Comparison of ENCODE assay signal across 8 cellular contexts in genomic region chr9:120926397-120926928, GRCh38. TPM values are rescaled to one million over a fixed set of nuclear protein-coding genes. Genes with fewer than 3 reads are reported as not detected.
DNase-seq lines count a peak whose midpoint lies in the region; ATAC-seq and TF ChIP-seq lines count a peak whose summit lies in the region.

A gene with protein sequence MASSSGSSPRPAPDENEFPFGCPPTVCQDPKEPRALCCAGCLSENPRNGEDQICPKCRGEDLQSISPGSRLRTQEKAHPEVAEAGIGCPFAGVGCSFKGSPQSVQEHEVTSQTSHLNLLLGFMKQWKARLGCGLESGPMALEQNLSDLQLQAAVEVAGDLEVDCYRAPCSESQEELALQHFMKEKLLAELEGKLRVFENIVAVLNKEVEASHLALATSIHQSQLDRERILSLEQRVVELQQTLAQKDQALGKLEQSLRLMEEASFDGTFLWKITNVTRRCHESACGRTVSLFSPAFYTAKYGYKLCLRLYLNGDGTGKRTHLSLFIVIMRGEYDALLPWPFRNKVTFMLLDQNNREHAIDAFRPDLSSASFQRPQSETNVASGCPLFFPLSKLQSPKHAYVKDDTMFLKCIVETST (minus strand): TSS chr9:120926796. CDS start chr9:120926075, 721 bp downstream.

- peaks cover 73% of the 10 kb centered on the region for H3K4me1 Mint-ChIP-seq in activated naive CD4-positive, alpha-beta T cell treated with anti-CD3 and anti-CD28 coated beads for 36 hours (ENCODE audit: low read depth)

- no peaks in the 10 kb centered on the region for H3K9me3 Mint-ChIP-seq in activated naive CD4-positive, alpha-beta T cell treated with anti-CD3 and anti-CD28 coated beads for 36 hours

- H3K4me1 ChIP-seq in lung (ENCODE audit: control insufficient read depth in 2 of 2, insufficient read depth in 2 of 2, low read length in 2 of 2), result peaks cover 0 to 8% of the 10 kb centered on the region in 2 donors

- no peaks in the 10 kb centered on the region for H3K27me3 ChIP-seq in WERI-Rb-1 (ENCODE audit: insufficient read depth, low read depth, severe bottlenecking)
- H3K27me3 ChIP-seq in lung (ENCODE audit: control insufficient read depth, insufficient read depth), result no peaks in the 10 kb centered on the region

- peak; percentile 14 for ATAC-seq in HG03196 (IDR thresholded peaks at IDR 0.05; ENCODE audit: unreplicated experiment)
- no peak for ATAC-seq in lung (ENCODE audit: insufficient read depth, low FRiP score)

- peak within 1 kb of the TSS; percentile 27 for H3K27ac ChIP-seq in WERI-Rb-1
- H3K27ac ChIP-seq in lung (ENCODE audit: low read depth in 1 of 2, low read length in 1 of 2), result peak within 1 kb of the TSS; percentile 24 to 66

- H3K27me3 Mint-ChIP-seq in activated naive CD4-positive, alpha-beta T cell treated with anti-CD3 and anti-CD28 coated beads for 36 hours (ENCODE audit: low read depth), result no peaks in the 10 kb centered on the region

- peak within 1 kb of the TSS; percentile 98 for H3K27ac Mint-ChIP-seq in activated naive CD4-positive, alpha-beta T cell treated with anti-CD3 and anti-CD28 coated beads for 36 hours

- H3K4me3 ChIP-seq in WERI-Rb-1 (ENCODE audit: low read depth, low read length) (no peak within 1 kb of the TSS), lung (no peak within 1 kb of the TSS)

- H3K36me3 Mint-ChIP-seq in activated naive CD4-positive, alpha-beta T cell treated with anti-CD3 and anti-CD28 coated beads for 36 hours (ENCODE audit: low read depth), result peaks cover 56% of the 10 kb centered on the region

- CTCF ChIA-PET in activated naive CD4-positive, alpha-beta T cell treated with anti-CD3 and anti-CD28 coated beads for 36 hours (lab: Charles Lee), result interaction anchor here (0.8 to 2.8 kb wide), 3 partner anchors 10 to 33 kb away, joined by 5 to 11 read pairs (median 7); no protein-coding TSS in a partner anchor

- H3K36me3 ChIP-seq in WERI-Rb-1, result no peaks in the 10 kb centered on the region
- no peaks in the 10 kb centered on the region for H3K36me3 ChIP-seq in lung (ENCODE audit: control insufficient read depth in 2 of 2, insufficient read depth in 2 of 2, low read length in 2 of 2)

- peaks cover 7% of the 10 kb centered on the region for H3K9me3 ChIP-seq in WERI-Rb-1 (ENCODE audit: severe bottlenecking)
- H3K9me3 ChIP-seq in lung (ENCODE audit: control insufficient read depth in 2 of 2, insufficient read depth in 1 of 2, low read length in 1 of 2), result peaks cover 0 to 1% of the 10 kb centered on the region in 2 donors

- DNase-seq in activated naive CD4-positive, alpha-beta T cell treated with anti-CD3 and anti-CD28 coated beads for 36 hours, result peak; percentile 44
- DNase-seq in activated naive CD4-positive, alpha-beta T cell treated with Interleukin-2 at 50 U/mL for 16 hours, result no peak
- DNase-seq in WERI-Rb-1, result no peak
- no peak for DNase-seq in lung (ENCODE audit: low spot score)
- DNase-seq in kidney glomerular epithelial cell (lab: John Stamatoyannopoulos, UW), result no peak
- no peak for DNase-seq in AG08395 (ENCODE audit: low spot score)
- no peak for DNase-seq in NCI-H1930 (lab: John Stamatoyannopoulos, UW)

- 33 to 63% methylated on average over 6 of the region's 6 CpGs for WGBS in lung, 2 donors

- peak within 1 kb of the TSS; percentile 92 for H3K4me3 Mint-ChIP-seq in activated naive CD4-positive, alpha-beta T cell treated with anti-CD3 and anti-CD28 coated beads for 36 hours

- intact Hi-C loops in activated naive CD4-positive, alpha-beta T cell treated with anti-CD3 and anti-CD28 coated beads for 36 hours (cut with micrococcal nuclease), result loop anchor here (1.0 to 2.0 kb wide), 8 partner anchors 10 to 148 kb away; partner anchors contain the start of gene CNTRL

- TF ChIP-seq CTCF in WERI-Rb-1 (IDR thresholded peaks at IDR 0.05; ENCODE audit: low read depth, low read length) (no peak), lung (IDR thresholded peaks at IDR 0.05; ENCODE audit: control extremely low read depth, extremely low read depth) (no peak)

RNA-seq across cellular contexts. Expression of the gene that starts here (rescaled TPM):
- 10 to 100 TPM; 80.6 to 85.0 TPM for total RNA-seq in activated naive CD4-positive, alpha-beta T cell treated with anti-CD3 and anti-CD28 coated beads for 36 hours
- 1 to 10 TPM; 5.8 to 6.4 TPM for total RNA-seq in lung
- polyA plus RNA-seq in lung, result 10 to 100 TPM in 1 of 2 donors, 1 to 10 TPM in 1; 3.9 to 23.1 TPM

Comparison
In these comparisons a context has a peak if more than half of its experiments do, and no peak if none do; other contexts are left out.
1. RNA of the gene that starts here (total RNA-seq): 80.6 to 85.0 TPM in activated naive CD4-positive, alpha-beta T cell treated with anti-CD3 and anti-CD28 coated beads for 36 hours; 5.8 to 6.4 TPM in lung; every median in the first group is over 10 times any median in the second.